Comparison of ENCODE assay signal across 8 cellular contexts in the genomic region with DNA sequence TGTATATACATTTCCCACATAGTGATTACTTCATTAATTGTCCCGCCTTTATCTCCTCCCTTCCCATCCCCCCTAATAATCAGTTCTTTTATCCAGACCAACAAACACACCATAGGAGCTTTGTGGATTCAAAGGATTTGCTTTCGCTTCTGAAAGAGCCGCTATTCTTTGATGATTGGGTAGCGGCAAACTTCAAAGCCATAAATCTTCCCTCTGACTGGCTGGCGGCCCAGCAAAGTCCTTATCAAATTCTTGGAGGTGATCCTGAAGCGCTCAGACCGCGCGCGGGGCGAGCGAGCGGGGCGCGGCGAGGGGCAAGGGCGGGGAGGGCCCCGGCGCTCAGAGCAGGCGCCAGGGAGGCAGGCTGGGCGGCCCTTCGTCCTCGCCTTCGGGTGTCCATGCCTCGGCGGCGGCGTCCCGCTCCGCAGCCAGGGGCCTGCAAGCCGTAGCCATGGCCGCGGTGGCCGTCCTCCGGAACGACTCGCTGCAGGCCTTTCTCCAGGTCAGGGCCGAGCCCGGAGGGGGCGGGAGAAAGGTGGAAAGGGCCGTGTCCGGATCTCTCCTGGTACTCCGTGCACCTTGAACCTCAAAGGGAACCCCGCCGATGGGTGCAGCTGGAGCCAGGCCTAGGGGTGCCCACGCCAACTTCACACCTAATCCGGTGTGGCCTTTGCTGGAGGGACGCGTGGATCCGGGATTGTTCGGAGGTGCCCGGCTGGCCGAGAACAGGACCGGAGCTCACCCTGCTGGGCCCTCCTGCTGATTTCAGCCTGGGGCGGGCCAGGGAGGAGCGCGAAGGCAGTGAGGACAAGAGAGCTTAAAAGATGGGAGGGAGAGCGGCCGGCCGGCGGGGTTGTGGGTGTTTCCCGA. TPM values are rescaled to one million over a fixed set of nuclear protein-coding genes. Genes with fewer than 3 reads are reported as not detected.
A peak's percentile ranks its signal among the peaks of the same experiment; 100 is the strongest.
DNase-seq lines count a peak whose midpoint lies in the region; ATAC-seq, FAIRE-seq and TF ChIP-seq lines count a peak whose summit lies in the region.

Gene SP5, plus strand, starts transcription at position 276 of the 870 bp plus-strand sequence. Its CDS starts 176 bp downstream, at position 452.

- no peaks in the 10 kb centered on the region for H3K4me1 ChIP-seq in PC-9 (replicated peaks; ENCODE audit: insufficient read depth)
- peaks cover 4 to 34% of the 10 kb centered on the region in 2 experiments; a peak in 2 of 5 replicates for H3K4me1 ChIP-seq in K562 (replicated peaks in 1 of 2; ENCODE audit: control insufficient read depth in 2 of 2, insufficient read depth in 2 of 2, low read length in 2 of 2)
- peaks cover 0 to 55% (median 48%) of the 10 kb centered on the region in 4 donors for H3K4me1 ChIP-seq in sigmoid colon

- H3K9me2 ChIP-seq in PC-9 (ENCODE audit: insufficient read depth): no peaks in the 10 kb centered on the region

- no peaks in the 10 kb centered on the region for H4K20me1 ChIP-seq in PC-9 (ENCODE audit: insufficient read depth)
- H4K20me1 ChIP-seq in K562 (replicated peaks; ENCODE audit: control insufficient read depth, insufficient read depth, low read length): no peaks in the 10 kb centered on the region

- BruUV-seq in PC-9 (replicated peaks; lab: Mats Ljungman, UMichigan) (no TSS peak), K562 (replicated peaks; lab: Mats Ljungman, UMichigan) (no TSS peak)

- no peaks in the 10 kb centered on the region for H3K9me1 ChIP-seq in K562 (ENCODE audit: control insufficient read depth, insufficient read depth, low read length)

- TF ChIP-seq CTCF in PC-9 (conservative IDR thresholded peaks at IDR 0.05) (no peak), K562 (IDR thresholded peaks at IDR 0.05 in 2 of 3, conservative IDR thresholded peaks at IDR 0.05 in 1 of 3; ENCODE audit: insufficient read depth in 2 of 3, low read depth in 1 of 3, low read length in 3 of 3) (no peak), sigmoid colon (IDR thresholded peaks at IDR 0.05) (no peak)

- peak; percentile 98 for FAIRE-seq in K562 (lab: Jason Lieb, UNC)

- ATAC-seq in K562 (peak; percentile 92), GM19328 (IDR thresholded peaks at IDR 0.05; ENCODE audit: unreplicated experiment) (no peak), HG03521 (IDR thresholded peaks at IDR 0.05; ENCODE audit: unreplicated experiment) (no peak)

- CTCF ChIA-PET in PC-9 (lab: Charles Lee) (interaction anchor here (0.6 kb wide), 1 partner anchor 19 kb away, joined by 3 read pairs; no protein-coding TSS in a partner anchor), K562 (lab: Yijun Ruan, JAX; ENCODE audit: low intra/inter-chr PET ratio) (no interaction called here)

- H3K4me2 ChIP-seq in PC-9 (peak within 1 kb of the TSS; percentile 88), K562 (ENCODE audit: insufficient read depth, low read length) (peak within 1 kb of the TSS; percentile 87)

- H3K4me3 ChIP-seq in H7 (ENCODE audit: insufficient read depth, low read depth, low read length): peak within 1 kb of the TSS; percentile 46
- peak within 1 kb of the TSS; percentile 77 for H3K4me3 ChIP-seq in PC-9
- H3K4me3 ChIP-seq in K562: peak within 1 kb of the TSS; percentile 50
- H3K4me3 ChIP-seq in iPS-11a (ENCODE audit: low read depth, low read length): peak within 1 kb of the TSS; percentile 6
- H3K4me3 ChIP-seq in sigmoid colon: peak within 1 kb of the TSS; percentile 27 to 58 (median 50)

- H3K36me3 ChIP-seq in H7 (replicated peaks; ENCODE audit: control insufficient read depth, insufficient read depth, low read length) (no peaks in the 10 kb centered on the region), PC-9 (ENCODE audit: low read depth) (no peaks in the 10 kb centered on the region), K562 (ENCODE audit: control insufficient read depth, insufficient read depth, low read length) (no peaks in the 10 kb centered on the region), sigmoid colon (no peaks in the 10 kb centered on the region)

- in situ Hi-C loops in K562 (cut with MboI): no loop called here

- DNase-seq in AG08396 (ENCODE audit: low spot score): peak; percentile 66
- peak; percentile 89 for DNase-seq in H7
- DNase-seq in PC-9: peak; percentile 66 to 78
- peak; percentile 88 to 94 (median 90) for DNase-seq in K562 (ENCODE audit: extremely low read depth in 1 of 4, low spot score in 3 of 4)
- DNase-seq in sigmoid colon: peak; percentile 85

- POLR2A ChIA-PET in PC-9 (lab: Charles Lee; ENCODE audit: unreplicated experiment): interaction anchor here (0.7 to 0.8 kb wide), 3 partner anchors 20 to 181 kb away, joined by 3 to 11 read pairs (median 10); no protein-coding TSS in a partner anchor
- POLR2A ChIA-PET in K562 (lab: Yijun Ruan, JAX): interaction anchor here (1.0 kb wide), 1 partner anchor 55 kb away, joined by 5 read pairs; the partner anchor contains the start of gene ERICH2

- H3K9me3 ChIP-seq in PC-9 (ENCODE audit: insufficient read depth, low read depth): no peaks in the 10 kb centered on the region
- H3K9me3 ChIP-seq in K562 (replicated peaks; ENCODE audit: control insufficient read depth, insufficient read depth, low read depth, low read length): peaks cover 4% of the 10 kb centered on the region; the same call in 1 of the 2 replicates
- no peaks in the 10 kb centered on the region for H3K9me3 ChIP-seq in sigmoid colon

- WGBS in K562 (ENCODE audit: insufficient coverage, low coverage, missing lambda C conversion rate): 32% methylated on average over 50 of the region's 62 CpGs
- WGBS in sigmoid colon, 2 donors: 1% methylated on average over 62 of the region's 62 CpGs

- H2AFZ ChIP-seq in PC-9: peak within 1 kb of the TSS; percentile 89
- peak within 1 kb of the TSS; percentile 99 for H2AFZ ChIP-seq in K562 (ENCODE audit: low read depth, low read length)

- no peak for TF ChIP-seq POLR2A in K562 (conservative IDR thresholded peaks at IDR 0.05)
- TF ChIP-seq POLR2A in sigmoid colon (IDR thresholded peaks at IDR 0.05): no peak

- H3K27ac ChIP-seq in PC-9 (no peak within 1 kb of the TSS), K562 (ENCODE audit: extremely low read depth, low read depth, low read length) (peak within 1 kb of the TSS; percentile 79), sigmoid colon (peak within 1 kb of the TSS; percentile 25 to 61 (median 50))

- peak within 1 kb of the TSS; percentile 74 to 93 for H3K9ac ChIP-seq in K562 (ENCODE audit: insufficient read depth in 1 of 2, low read depth in 2 of 2, low read length in 2 of 2)

- no peak for TF ChIP-seq RAD21 in K562 (CRISPR knock-in tag; conservative IDR thresholded peaks at IDR 0.05 in 1 of 2, IDR thresholded peaks at IDR 0.05 in 1 of 2)

- TF ChIP-seq EP300 in K562 (IDR thresholded peaks at IDR 0.05; ENCODE audit: low read length): peak; percentile 19; the same call in 1 of the 2 replicates
- TF ChIP-seq EP300 in sigmoid colon (IDR thresholded peaks at IDR 0.05): no peak

- intact Hi-C loops in PC-9 (cut with micrococcal nuclease; ENCODE audit: unreplicated experiment) (loop anchor here (2.0 to 10.0 kb wide), 3 partner anchors 56 to 340 kb away; partner anchors contain the start of gene ERICH2), K562 (cut with micrococcal nuclease) (loop anchor here (1.0 to 10.0 kb wide), 2 partner anchors 55 to 310 kb away; partner anchors contain the start of gene ERICH2), sigmoid colon (cut with DNase I) (loop anchor here (5.0 kb wide), 2 partner anchors 97 to 213 kb away; no protein-coding TSS in a partner anchor)

- H3K79me2 ChIP-seq in PC-9 (ENCODE audit: low read depth) (no peaks in the 10 kb centered on the region), K562 (ENCODE audit: control insufficient read depth, insufficient read depth, low read length) (no peaks in the 10 kb centered on the region)

- H3K27me3 ChIP-seq in H7 (ENCODE audit: control insufficient read depth, insufficient read depth, low read length) (peaks cover 96% of the 10 kb centered on the region), PC-9 (ENCODE audit: insufficient read depth, low read depth) (no peaks in the 10 kb centered on the region), K562 (ENCODE audit: control insufficient read depth in 2 of 2, insufficient read depth in 2 of 2, low read length in 2 of 2) (no peaks in the 10 kb centered on the region), sigmoid colon (peaks cover 47 to 97% (median 80%) of the 10 kb centered on the region in 3 donors)

- H3F3A ChIP-seq in PC-9 (ENCODE audit: insufficient read depth, low read depth): no peaks in the 10 kb centered on the region

TF ChIP-seq in K562, 482 proteins besides CTCF, POLR2A, EP300 and RAD21 (continues in another document):
- peak; percentile 61 to 68; a peak in 3 of 4 replicates for TF ChIP-seq KDM1A (IDR thresholded peaks at IDR 0.05)
- TF ChIP-seq BCOR (IDR thresholded peaks at IDR 0.05): 0 out of 2 replicates have a peak, but pooled peaks have one; percentile 6
- 0 out of 2 replicates have a peak, but pooled peaks have one; percentile 54 for TF ChIP-seq RBM14 (IDR thresholded peaks at IDR 0.05; ENCODE audit: borderline replicate concordance, insufficient read depth, low read depth, low read length)

RNA-seq across cellular contexts. Expression of gene SP5, which starts in this region (rescaled TPM):
- 7.0 and 10.1 TPM in 2 replicates for total RNA-seq in H7 (2014; rRNA removed; shearing (Covaris generic))
- 1.9 and 7.3 TPM in 2 replicates for total RNA-seq in PC-9 (2021)
- not detected in 2 replicates for total RNA-seq in K562 (2011; cell fraction: chromatin; rRNA removed; ENCODE audit: low replicate concordance)
- 0.26 TPM in 1 of 2 replicates, not detected in the other for total RNA-seq in K562 (2011; cell fraction: nucleolus; rRNA removed)
- total RNA-seq in K562 (2011; cell fraction: nucleoplasm; rRNA removed): 0.31 TPM in 1 of 2 replicates, not detected in the other
- 0.59 and 0.65 TPM in 2 replicates for total RNA-seq in K562 (2014; rRNA removed)
- 0.07 TPM in 1 of 2 replicates, not detected in the other for total RNA-seq in K562 (2014; rRNA removed; fragmentation: Illumina TruSeq; extraction: Trizol)
- total RNA-seq in K562 (2015; rRNA removed; fragmentation: Illumina TruSeq; extraction: Trizol): 0.25 and 0.30 TPM in 2 replicates
- total RNA-seq in K562 (2021): 1.7 and 1.8 TPM in 2 replicates
- 0.06 and 0.31 TPM in 2 replicates for polyA plus RNA-seq in K562 (2011; rRNA removed)
- polyA plus RNA-seq in K562 (2011; cell fraction: cytosol; rRNA removed): 0.22 and 0.57 TPM in 2 replicates
- 0.24 and 0.46 TPM in 2 replicates for polyA plus RNA-seq in K562 (2011; cell fraction: nucleus; rRNA removed)
- 0.78 and 1.1 TPM in 2 replicates for polyA plus RNA-seq in K562 (2012)
- not detected in 2 replicates for polyA plus RNA-seq in K562 (2014; fragmentation: Illumina TruSeq; extraction: Trizol)
- under 1 TPM; 0.03 TPM for polyA plus RNA-seq in K562 (2014; fragmentation: Nextera tagmentation; extraction: Ambion mirVana)
- polyA plus RNA-seq in K562 (2014; rRNA removed): 0.67 and 0.99 TPM in 2 replicates
- polyA minus RNA-seq in K562 (2011; rRNA and poly(A)+ RNA removed): 0.09 TPM in 1 of 2 replicates, not detected in the other
- not detected in 2 replicates for polyA minus RNA-seq in K562 (2011; cell fraction: cytosol; rRNA and poly(A)+ RNA removed)
- 0.27 and 1.1 TPM in 2 replicates for polyA minus RNA-seq in K562 (2011; cell fraction: nucleus; rRNA and poly(A)+ RNA removed)
- total RNA-seq in sigmoid colon: 1 to 10 TPM in 3 of 4 donors, under 1 TPM in 1; 0.81 to 4.6 (median 2.0) TPM
- 1 to 10 TPM in 1 of 3 donors, under 1 TPM in 2; 0.69 to 1.2 (median 0.82) TPM for polyA plus RNA-seq in sigmoid colon

Comparison
In these comparisons a context has a peak if more than half of its experiments do, and no peak if none do; other contexts are left out.
1. H3K4me3 ChIP-seq: peak in every context shown above with its lines; median percentile 77 in PC-9; 50 in sigmoid colon; 50 in K562; 46 in H7; 6 in iPS-11a.